19 cellular contexts compared by ENCODE assay signal in the genomic region with DNA sequence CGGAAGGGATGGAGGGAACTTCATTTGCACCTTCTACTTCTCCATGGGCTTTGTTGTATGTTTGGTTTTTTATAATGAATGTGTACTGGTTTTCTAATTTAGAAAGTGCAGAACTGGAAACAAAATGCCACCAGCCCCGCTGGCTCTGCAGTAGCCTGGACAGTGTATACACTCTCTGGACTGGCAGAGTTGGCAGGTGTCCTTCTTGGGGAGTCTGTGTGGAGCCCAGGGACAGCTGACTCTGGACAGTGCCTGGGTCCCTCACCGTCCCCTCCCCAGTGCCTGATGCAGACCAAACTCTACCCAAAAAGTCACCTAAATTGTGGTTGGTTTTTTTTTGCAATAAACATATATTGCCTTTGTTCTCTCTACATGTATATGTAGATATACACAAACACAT.
DNase-seq lines count a peak whose midpoint lies in the region; ATAC-seq and TF ChIP-seq lines count a peak whose summit lies in the region.
"Had no signal": no experiment of that assay in that cellular context is flagged by ENCODE, and none has a peak within 500 bp of the region (broad histone marks: within the 10 kb centered on the region; RNA-seq: fewer than 3 reads in every experiment).

No MANE protein-coding gene starts in this region.

- DNase-seq in cardiac septum (ENCODE audit: low spot score) = peak; percentile 66
- no peak for DNase-seq in Right ventricle myocardium superior
- peak; percentile 29 for DNase-seq in coronary artery (ENCODE audit: low spot score)
- DNase-seq in islet precursor cell = peak; percentile 9
- no peak for DNase-seq in RPMI8226
- DNase-seq in NCI-H2196 treated with DMSO at 0.1 percent for 48 hours (lab: John Stamatoyannopoulos, UW; ENCODE audit: unreplicated experiment) = no peak
- DNase-seq: 8988T; ACHN; AML-193; BE2C; CD4-positive, alpha-beta T cell; CD8-positive, alpha-beta memory T cell; DMS79 treated with DMSO at 0.1 percent for 48 hours; GF-D8; H9 had no signal

- no peak overlapping the region for H3K27ac ChIP-seq in coronary artery
- H3K27ac ChIP-seq: A549; BLaER1 treated with 17β-estradiol and CSF1 and Interleukin-3, amounts not matched to agents 10 nM and 100 nM had no signal

- H3K4me3 ChIP-seq in coronary artery = no peak overlapping the region
- H3K4me3 ChIP-seq: A549; BLaER1 treated with 17β-estradiol and CSF1 and Interleukin-3, amounts not matched to agents 10 nM and 100 nM; GM23338 had no signal

- no peak for TF ChIP-seq CTCF in coronary artery (IDR thresholded peaks at IDR 0.05)

- intact Hi-C loops in cardiac septum (cut with DNase I) = no loop called here
- intact Hi-C loops in Right ventricle myocardium superior (cut with DNase I) = no loop called here

- ATAC-seq in Right ventricle myocardium superior (ENCODE audit: poor library complexity) = no peak
- ATAC-seq: A549, GM23338, HCT116 had no signal

Comparison
In these comparisons a context has a peak if more than half of its experiments do, and no peak if none do; other contexts are left out.
1. DNase-seq: peak in cardiac septum (single experiment), coronary artery (single experiment) and islet precursor cell (single experiment); none in Right ventricle myocardium superior (single experiment), RPMI8226 (single experiment) and NCI-H2196 treated with DMSO at 0.1 percent for 48 hours (single experiment).